ENCODE assay signal across 1 cellular context in the genomic region with DNA sequence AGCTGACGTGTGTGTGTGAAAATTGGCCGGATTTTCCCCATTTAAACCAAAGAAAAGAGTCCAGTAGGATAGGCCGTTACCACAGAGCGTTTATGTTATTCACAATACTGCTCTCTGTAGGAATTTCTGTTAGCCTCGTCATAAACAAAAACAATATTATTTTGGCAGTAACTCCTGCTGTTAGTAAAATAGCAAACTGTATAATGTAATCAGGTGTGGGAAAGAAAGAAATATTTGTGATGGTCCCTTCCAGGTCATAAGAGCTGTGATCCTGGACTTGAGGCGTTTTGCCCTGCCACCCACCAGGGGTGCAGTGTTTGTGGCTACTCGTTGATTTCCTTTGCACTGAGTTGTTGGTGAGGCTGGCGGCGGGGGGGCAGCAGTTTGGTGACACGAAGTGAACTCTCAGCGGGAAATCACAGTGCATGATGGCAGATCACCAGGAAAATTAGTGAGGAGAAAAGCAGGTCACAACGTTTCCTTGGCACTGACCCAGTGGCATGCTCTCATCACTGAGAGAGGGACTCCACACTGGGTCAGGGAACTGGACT.
TF ChIP-seq lines count a peak whose summit lies in the region.

No MANE protein-coding gene starts in this region.

TF ChIP-seq in HepG2, 621 proteins besides CTCF, POLR2A, EP300 and RAD21 (continued from another document):
- no peak for TF ChIP-seq ZNF362 (CRISPR knock-in tag; IDR thresholded peaks at IDR 0.05; ENCODE audit: borderline replicate concordance)
- TF ChIP-seq, protein P1, sequence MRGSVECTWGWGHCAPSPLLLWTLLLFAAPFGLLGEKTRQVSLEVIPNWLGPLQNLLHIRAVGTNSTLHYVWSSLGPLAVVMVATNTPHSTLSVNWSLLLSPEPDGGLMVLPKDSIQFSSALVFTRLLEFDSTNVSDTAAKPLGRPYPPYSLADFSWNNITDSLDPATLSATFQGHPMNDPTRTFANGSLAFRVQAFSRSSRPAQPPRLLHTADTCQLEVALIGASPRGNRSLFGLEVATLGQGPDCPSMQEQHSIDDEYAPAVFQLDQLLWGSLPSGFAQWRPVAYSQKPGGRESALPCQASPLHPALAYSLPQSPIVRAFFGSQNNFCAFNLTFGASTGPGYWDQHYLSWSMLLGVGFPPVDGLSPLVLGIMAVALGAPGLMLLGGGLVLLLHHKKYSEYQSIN (CRISPR knock-in tag; IDR thresholded peaks at IDR 0.05; ENCODE audit: borderline replicate concordance), result no peak
- no peak for TF ChIP-seq NAIF1 (CRISPR knock-in tag; IDR thresholded peaks at IDR 0.05; ENCODE audit: borderline replicate concordance)
- no peak for TF ChIP-seq FOXC1 (CRISPR knock-in tag; IDR thresholded peaks at IDR 0.05; ENCODE audit: borderline replicate concordance)
- TF ChIP-seq ZNF282 (IDR thresholded peaks at IDR 0.05; ENCODE audit: partially characterized antibody), result no peak
- TF ChIP-seq KAT7 (CRISPR knock-in tag; IDR thresholded peaks at IDR 0.05; ENCODE audit: borderline replicate concordance), result no peak
- no peak for TF ChIP-seq ZNF737 (CRISPR knock-in tag; IDR thresholded peaks at IDR 0.05; ENCODE audit: borderline replicate concordance)
- no peak for TF ChIP-seq JUNB (CRISPR knock-in tag; IDR thresholded peaks at IDR 0.05; ENCODE audit: borderline replicate concordance)
- no peak for TF ChIP-seq DNMT3B (CRISPR knock-in tag; conservative IDR thresholded peaks at IDR 0.05)
- TF ChIP-seq, protein P2, sequence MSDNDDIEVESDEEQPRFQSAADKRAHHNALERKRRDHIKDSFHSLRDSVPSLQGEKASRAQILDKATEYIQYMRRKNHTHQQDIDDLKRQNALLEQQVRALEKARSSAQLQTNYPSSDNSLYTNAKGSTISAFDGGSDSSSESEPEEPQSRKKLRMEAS (IDR thresholded peaks at IDR 0.05), result 0 out of 2 replicates have a peak, but pooled peaks have one; percentile 12
- TF ChIP-seq MEF2D (CRISPR knock-in tag; IDR thresholded peaks at IDR 0.05), result no peak
- TF ChIP-seq ZNF569 (CRISPR knock-in tag; IDR thresholded peaks at IDR 0.05; ENCODE audit: borderline replicate concordance), result no peak
- TF ChIP-seq ZNF687 (CRISPR knock-in tag; IDR thresholded peaks at IDR 0.05), result peak; percentile 39
- no peak for TF ChIP-seq TMF1 (CRISPR knock-in tag; IDR thresholded peaks at IDR 0.05; ENCODE audit: low read depth)
- no peak for TF ChIP-seq ZNF709 (CRISPR knock-in tag; IDR thresholded peaks at IDR 0.05)
- TF ChIP-seq AGO1 (IDR thresholded peaks at IDR 0.05; ENCODE audit: low read depth, low read length, poor library complexity, severe bottlenecking), result no peak
- TF ChIP-seq FOXO1 (CRISPR knock-in tag; IDR thresholded peaks at IDR 0.05), result no peak
- TF ChIP-seq MED1 (CRISPR knock-in tag; IDR thresholded peaks at IDR 0.05), result peak; percentile 28; the same call in 1 of the 2 replicates
- TF ChIP-seq CC2D1A (CRISPR knock-in tag; IDR thresholded peaks at IDR 0.05), result no peak
- TF ChIP-seq, protein P3, sequence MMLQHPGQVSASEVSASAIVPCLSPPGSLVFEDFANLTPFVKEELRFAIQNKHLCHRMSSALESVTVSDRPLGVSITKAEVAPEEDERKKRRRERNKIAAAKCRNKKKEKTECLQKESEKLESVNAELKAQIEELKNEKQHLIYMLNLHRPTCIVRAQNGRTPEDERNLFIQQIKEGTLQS (CRISPR knock-in tag; IDR thresholded peaks at IDR 0.05), result no peak
- peak; percentile 55; the same call in 1 of the 2 replicates for TF ChIP-seq HNF1B (CRISPR knock-in tag; IDR thresholded peaks at IDR 0.05)
- TF ChIP-seq ZNF878 (CRISPR knock-in tag; IDR thresholded peaks at IDR 0.05), result 0 out of 2 replicates have a peak, but pooled peaks have one; percentile 23
- no peak for TF ChIP-seq BHLHE40 (IDR thresholded peaks at IDR 0.05; ENCODE audit: low read length)
- TF ChIP-seq CREBL2 (CRISPR knock-in tag; IDR thresholded peaks at IDR 0.05; ENCODE audit: borderline replicate concordance), result no peak
- TF ChIP-seq MAZ (IDR thresholded peaks at IDR 0.05; ENCODE audit: borderline replicate concordance, low read depth, low read length), result no peak
- TF ChIP-seq MAZ (CRISPR knock-in tag; IDR thresholded peaks at IDR 0.05; ENCODE audit: low read depth), result no peak
